ENCODE assay signal across 21 cellular contexts in genomic region chrX:135819912-135820311, GRCh38. TPM values are rescaled to one million over a fixed set of nuclear protein-coding genes. Genes with fewer than 3 reads are reported as not detected.
"Had no signal": no experiment of that assay in that cellular context is flagged by ENCODE, and none has a peak within 500 bp of the region (broad histone marks: within the 10 kb centered on the region; RNA-seq: fewer than 3 reads in every experiment).

Gene CT45A2 (minus strand): TSS chrX:135820012. CDS start chrX:135816265, 3,747 bp downstream.

RNA-seq across cellular contexts. Expression of gene CT45A2, which starts in this region (rescaled TPM):
- total RNA-seq: activated naive CD4-positive, alpha-beta T cell treated with anti-CD3 and anti-CD28 coated beads for 36 hours; activated naive CD4-positive, alpha-beta T cell treated with anti-CD3 and anti-CD28 coated beads, Interleukin-2, amount 50 U/mL, for 72 hours; activated naive CD8-positive, alpha-beta T cell treated with anti-CD3 and anti-CD28 coated beads for 36 hours; activated naive CD8-positive, alpha-beta T cell treated with anti-CD3 and anti-CD28 coated beads, Interleukin-2, amount 10 ng/mL, durations not matched to agents 7 days and 5 days; activated T-cell treated with anti-CD3 and anti-CD28 coated beads, Interleukin-2, amount 50 U/mL, for 4 hours; activated T-cell treated with anti-CD3 and anti-CD28 coated beads, Interleukin-2, amount 50 U/mL, for 72 hours; activated T-helper 1 cell treated with anti-CD3 and anti-CD28 coated beads, Interleukin-12 subunit alpha, Interleukin-12 subunit beta, Interleukin-2, Interleukin-4 antibody, amounts not matched to agents 30 ng/mL and 10 ng/mL and 1 ng/mL, durations not matched to agents 14 hours and 24 hours and 36 hours; activated T-helper 17 cell treated with anti-CD3 and anti-CD28 coated beads, Interleukin-2, amount 50 U/mL, for 72 hours; activated T-helper 2 cell treated with anti-CD3 and anti-CD28 coated beads, Interferon-gamma antibody, Interleukin-2, Interleukin-4, amounts not matched to agents 10 μg/mL and 5 μg/mL and 100 μg/mL, durations not matched to agents 14 hours and 24 hours and 36 hours; adrenal gland; aorta; ascending aorta; astrocyte; body of pancreas; breast epithelium; bronchial epithelial cell; cardiac muscle cell; cardiac septum; cerebellum; chondrocyte had no signal
- polyA plus RNA-seq: adipose tissue, adrenal gland, aorta, cardiac muscle cell had no signal
